ENCODE assay signal across 8 cellular contexts in genomic region chr7:66628361-66629221, GRCh38. TPM values are rescaled to one million over a fixed set of nuclear protein-coding genes. Genes with fewer than 3 reads are reported as not detected.
DNase-seq lines count a peak whose midpoint lies in the region; ATAC-seq and TF ChIP-seq lines count a peak whose summit lies in the region.

Gene KCTD7 (plus strand): TSS chr7:66628881. CDS start chr7:66629065, 184 bp downstream.

- peak within 1 kb of the TSS; percentile 95 for H3K4me3 ChIP-seq in MM.1S (ENCODE audit: low read length)
- H3K4me3 ChIP-seq in neural cell (ENCODE audit: low read length) = peak within 1 kb of the TSS; percentile 91

- H3K36me3 ChIP-seq in MM.1S (replicated peaks; ENCODE audit: insufficient read depth, low read length) (no peaks in the 10 kb centered on the region), neural cell (ENCODE audit: insufficient read depth, low read length) (no peaks in the 10 kb centered on the region)

- H3K27ac ChIP-seq in MM.1S (ENCODE audit: low read length) (peak within 1 kb of the TSS; percentile 72), neural cell (ENCODE audit: low read length) (peak within 1 kb of the TSS; percentile 91)

- H3K9me3 Mint-ChIP-seq in stimulated activated naive CD8-positive, alpha-beta T cell treated with anti-CD3 and anti-CD28 coated beads, Interleukin-15, amount 100 ng/mL, for 72 hours = no peaks in the 10 kb centered on the region

- peaks cover 17% of the 10 kb centered on the region for H3F3A ChIP-seq in MM.1S (ENCODE audit: insufficient read depth, low read length)
- no peaks in the 10 kb centered on the region for H3F3A ChIP-seq in neural cell (ENCODE audit: insufficient read depth, low read length, poor library complexity, severe bottlenecking)

- peak; percentile 4 for TF ChIP-seq RAD21 in neural cell (conservative IDR thresholded peaks at IDR 0.05)

- H3K27ac Mint-ChIP-seq in stimulated activated naive CD8-positive, alpha-beta T cell treated with anti-CD3 and anti-CD28 coated beads, Interleukin-15, amount 100 ng/mL, for 72 hours = peak within 1 kb of the TSS; percentile 71 to 81

- H2AFZ ChIP-seq in MM.1S (ENCODE audit: low read length) (peak within 1 kb of the TSS; percentile 77), neural cell (ENCODE audit: low read depth, low read length) (peak within 1 kb of the TSS; percentile 86)

- in situ Hi-C loops in G401 (cut with HindIII; ENCODE audit: low sequenced_read_pairs) = no loop called here

- H3K27me3 Mint-ChIP-seq in stimulated activated naive CD8-positive, alpha-beta T cell treated with anti-CD3 and anti-CD28 coated beads, Interleukin-15, amount 100 ng/mL, for 72 hours = no peaks in the 10 kb centered on the region

- H4K20me1 ChIP-seq in MM.1S (ENCODE audit: insufficient read depth, low read length) (no peaks in the 10 kb centered on the region), neural cell (ENCODE audit: insufficient read depth) (no peaks in the 10 kb centered on the region)

- TF ChIP-seq EP300 in neural cell (conservative IDR thresholded peaks at IDR 0.05; ENCODE audit: poor library complexity, severe bottlenecking) = peak; percentile 26

- no peaks in the 10 kb centered on the region for H3K9me2 ChIP-seq in MM.1S (replicated peaks; ENCODE audit: insufficient read depth, low read length)
- H3K9me2 ChIP-seq in neural cell (ENCODE audit: insufficient read depth, low read length) = no peaks in the 10 kb centered on the region

- H3K4me2 ChIP-seq in MM.1S (ENCODE audit: low read depth, low read length) (peak within 1 kb of the TSS; percentile 78), neural cell (ENCODE audit: low read length) (peak within 1 kb of the TSS; percentile 93)

- no peak for TF ChIP-seq CTCF in MM.1S (IDR thresholded peaks at IDR 0.05; ENCODE audit: low read length)
- TF ChIP-seq CTCF in neural cell (IDR thresholded peaks at IDR 0.05; ENCODE audit: poor library complexity, severe bottlenecking) = peak; percentile 7

- H3K4me3 Mint-ChIP-seq in stimulated activated naive CD8-positive, alpha-beta T cell treated with anti-CD3 and anti-CD28 coated beads, Interleukin-15, amount 100 ng/mL, for 72 hours = peak within 1 kb of the TSS; percentile 84 to 87

- H3K79me2 ChIP-seq in MM.1S (ENCODE audit: low read length) (peaks cover 13% of the 10 kb centered on the region; the same call in 1 of the 2 replicates), neural cell (replicated peaks; ENCODE audit: insufficient read depth, low read length) (peaks cover 18% of the 10 kb centered on the region)

- peaks cover 44% of the 10 kb centered on the region for H3K4me1 Mint-ChIP-seq in stimulated activated naive CD8-positive, alpha-beta T cell treated with anti-CD3 and anti-CD28 coated beads, Interleukin-15, amount 100 ng/mL, for 72 hours

- ATAC-seq in stimulated activated naive CD8-positive, alpha-beta T cell treated with anti-CD3 and anti-CD28 coated beads, Interleukin-15, amount 100 ng/mL, for 72 hours = peak; percentile 96

- DNase-seq in G401 (ENCODE audit: low spot score) = peak; percentile 96
- DNase-seq in HCEC 1CT = peak; percentile 100
- peak; percentile 98 for DNase-seq in MM.1S
- DNase-seq in SHP77 treated with DMSO at 0.1 percent for 48 hours (lab: John Stamatoyannopoulos, UW) = peak; percentile 96
- peak; percentile 99 for DNase-seq in activated gamma-delta T cell (lab: John Stamatoyannopoulos, UW)
- DNase-seq in fibroblast of the conjunctiva (ENCODE audit: low read depth) = peak; percentile 98
- DNase-seq in stimulated activated naive CD8-positive, alpha-beta T cell treated with anti-CD3 and anti-CD28 coated beads, Interleukin-15, amount 100 ng/mL, for 72 hours = peak; percentile 93 to 97

- H3K27me3 ChIP-seq in MM.1S (replicated peaks; ENCODE audit: insufficient read depth, low read length) = 0 out of 2 replicates have a peak, but pooled peaks cover 3% of the 10 kb centered on the region
- H3K27me3 ChIP-seq in neural cell (ENCODE audit: insufficient read depth, low read depth, low read length) = no peaks in the 10 kb centered on the region

- peaks cover 25% of the 10 kb centered on the region for H3K4me1 ChIP-seq in MM.1S (ENCODE audit: low read length)

- H3K9me3 ChIP-seq in MM.1S (replicated peaks; ENCODE audit: insufficient read depth, low read length) (no peaks in the 10 kb centered on the region), neural cell (ENCODE audit: low read length) (no peaks in the 10 kb centered on the region)

- H3K9ac ChIP-seq in MM.1S (ENCODE audit: low read length) (peak within 1 kb of the TSS; percentile 80), neural cell (ENCODE audit: low read length) (peak within 1 kb of the TSS; percentile 90)

TF ChIP-seq in neural cell, 6 proteins besides CTCF, POLR2A, EP300 and RAD21:
- TF ChIP-seq SMC3 (conservative IDR thresholded peaks at IDR 0.05; ENCODE audit: poor library complexity) (peak; percentile 34), POLR2AphosphoS5 (IDR thresholded peaks at IDR 0.05) (peak; percentile 97), REST (IDR thresholded peaks at IDR 0.05; ENCODE audit: borderline replicate concordance) (peak; percentile 91), TAF1 (IDR thresholded peaks at IDR 0.05; ENCODE audit: low read depth) (peak; percentile 95), EZH2 (IDR thresholded peaks at IDR 0.05; ENCODE audit: borderline replicate concordance, insufficient read depth, low read length, poor library complexity, severe bottlenecking) (no peak), MXI1 (conservative IDR thresholded peaks at IDR 0.05; ENCODE audit: poor library complexity, severe bottlenecking) (peak; percentile 80)

RNA-seq across cellular contexts. Expression of gene KCTD7, which starts in this region (rescaled TPM):
- 6.9 and 9.1 TPM in 2 replicates for total RNA-seq in G401 (2014; rRNA removed; shearing (Covaris generic))
- polyA plus RNA-seq in neural cell = 79.4 and 89.4 TPM in 2 replicates
- 53.3 and 62.5 TPM in 2 replicates for polyA minus RNA-seq in neural cell

Comparison
In these comparisons a context has a peak if more than half of its experiments do, and no peak if none do; other contexts are left out.
1. Peak in every context shown above with its lines: DNase-seq, ATAC-seq, H3K4me3 ChIP-seq and H3K27ac ChIP-seq.